1 cellular context compared by ENCODE assay signal in genomic region chr16:25257504-25257955, GRCh38.
TF ChIP-seq lines count a peak whose summit lies in the region.

TSS of gene ZKSCAN2 (minus strand) at chr16:25257845. CDS start at chr16:25257127, 718 bp downstream.

TF ChIP-seq in HepG2, 621 proteins besides CTCF, POLR2A, EP300 and RAD21 (continued from another document and continues in another):
- TF ChIP-seq KLF13 (CRISPR knock-in tag; IDR thresholded peaks at IDR 0.05) (no peak), TFDP1 (CRISPR knock-in tag; IDR thresholded peaks at IDR 0.05; ENCODE audit: borderline replicate concordance) (peak; percentile 71; the same call in 1 of the 2 replicates), ZNF891 (CRISPR knock-in tag; IDR thresholded peaks at IDR 0.05) (no peak; the same call in 1 of the 2 replicates), ZNF225 (CRISPR knock-in tag; IDR thresholded peaks at IDR 0.05) (no peak; the same call in 1 of the 2 replicates), PCBP1 (IDR thresholded peaks at IDR 0.05; ENCODE audit: borderline replicate concordance, low read depth, low read length) (no peak), PAXIP1 (CRISPR knock-in tag; conservative IDR thresholded peaks at IDR 0.05) (no peak), TEAD3 (CRISPR knock-in tag; optimal IDR thresholded peaks at IDR 0.05; ENCODE audit: borderline replicate concordance) (peak; percentile 51), PHF8 (CRISPR knock-in tag; IDR thresholded peaks at IDR 0.05) (peak; percentile 98), MXD3 (CRISPR knock-in tag; IDR thresholded peaks at IDR 0.05) (peak; percentile 90; the same call in 1 of the 2 replicates), SOX5 (CRISPR knock-in tag; IDR thresholded peaks at IDR 0.05; ENCODE audit: borderline replicate concordance) (peak; percentile 10; the same call in 1 of the 2 replicates), ZNF501 (CRISPR knock-in tag; IDR thresholded peaks at IDR 0.05) (no peak), AHR (CRISPR knock-in tag; IDR thresholded peaks at IDR 0.05) (peak; percentile 93; the same call in 1 of the 2 replicates), ZNF569 (CRISPR knock-in tag; IDR thresholded peaks at IDR 0.05; ENCODE audit: borderline replicate concordance) (no peak), ZNF879 (CRISPR knock-in tag; IDR thresholded peaks at IDR 0.05) (no peak), FOXA1 (IDR thresholded peaks at IDR 0.05) (no peak), FOXA1 (CRISPR knock-in tag; IDR thresholded peaks at IDR 0.05) (no peak), AGO1 (IDR thresholded peaks at IDR 0.05; ENCODE audit: low read depth, low read length, poor library complexity, severe bottlenecking) (no peak), TOPORS (CRISPR knock-in tag; IDR thresholded peaks at IDR 0.05) (no peak), ZNF468 (CRISPR knock-in tag; IDR thresholded peaks at IDR 0.05) (peak; percentile 52; the same call in 1 of the 2 replicates), ZNF615 (CRISPR knock-in tag; IDR thresholded peaks at IDR 0.05; ENCODE audit: borderline replicate concordance) (no peak), PREB (CRISPR knock-in tag; IDR thresholded peaks at IDR 0.05) (no peak), SNAI1 (CRISPR knock-in tag; IDR thresholded peaks at IDR 0.05; ENCODE audit: borderline replicate concordance) (no peak), ZNF121 (CRISPR knock-in tag; IDR thresholded peaks at IDR 0.05) (peak; percentile 7; the same call in 1 of the 2 replicates), ZFP36L1 (CRISPR knock-in tag; IDR thresholded peaks at IDR 0.05) (peak; percentile 14; the same call in 1 of the 2 replicates), ZBTB42 (CRISPR knock-in tag; IDR thresholded peaks at IDR 0.05) (no peak), TRIM24 (CRISPR knock-in tag; IDR thresholded peaks at IDR 0.05) (no peak), ZNF607 (CRISPR knock-in tag; IDR thresholded peaks at IDR 0.05; ENCODE audit: borderline replicate concordance) (peak; percentile 80), HMGXB3 (CRISPR knock-in tag; IDR thresholded peaks at IDR 0.05; ENCODE audit: borderline replicate concordance) (no peak), FIP1L1 (IDR thresholded peaks at IDR 0.05; ENCODE audit: borderline replicate concordance, insufficient read depth, low read depth, low read length) (no peak), DMTF1 (CRISPR knock-in tag; IDR thresholded peaks at IDR 0.05) (no peak), MIER3 (CRISPR knock-in tag; IDR thresholded peaks at IDR 0.05; ENCODE audit: borderline replicate concordance) (no peak), NFATC3 (CRISPR knock-in tag; IDR thresholded peaks at IDR 0.05) (no peak), ZNF275 (CRISPR knock-in tag; IDR thresholded peaks at IDR 0.05; ENCODE audit: borderline replicate concordance) (no peak; the same call in none of the 2 replicates), JDP2 (CRISPR knock-in tag; IDR thresholded peaks at IDR 0.05; ENCODE audit: borderline replicate concordance) (no peak), CCDC6 (CRISPR knock-in tag; IDR thresholded peaks at IDR 0.05) (peak; percentile 94; the same call in 1 of the 2 replicates), ZNF644 (CRISPR knock-in tag; IDR thresholded peaks at IDR 0.05; ENCODE audit: low read depth) (no peak), TBX3 (IDR thresholded peaks at IDR 0.05; ENCODE audit: borderline replicate concordance) (no peak), ZNF614 (CRISPR knock-in tag; IDR thresholded peaks at IDR 0.05; ENCODE audit: borderline replicate concordance) (peak; percentile 16; the same call in 1 of the 2 replicates), SUZ12 (IDR thresholded peaks at IDR 0.05; ENCODE audit: low read depth, low read length) (no peak), ZNF577 (CRISPR knock-in tag; IDR thresholded peaks at IDR 0.05; ENCODE audit: borderline replicate concordance, low read depth) (no peak), ZNF7 (CRISPR knock-in tag; IDR thresholded peaks at IDR 0.05) (no peak), JUN (CRISPR knock-in tag; IDR thresholded peaks at IDR 0.05) (no peak), SMC3 (IDR thresholded peaks at IDR 0.05; ENCODE audit: low read length) (no peak), NFE2L1 (CRISPR knock-in tag; IDR thresholded peaks at IDR 0.05; ENCODE audit: borderline replicate concordance) (no peak), ZNF138 (CRISPR knock-in tag; IDR thresholded peaks at IDR 0.05; ENCODE audit: low read depth) (peak; percentile 86; the same call in 1 of the 2 replicates), ZNF672 (CRISPR knock-in tag; IDR thresholded peaks at IDR 0.05) (no peak), NFIB (CRISPR knock-in tag; IDR thresholded peaks at IDR 0.05; ENCODE audit: borderline replicate concordance) (no peak), NCOA5 (CRISPR knock-in tag; IDR thresholded peaks at IDR 0.05) (no peak), ZBTB39 (CRISPR knock-in tag; IDR thresholded peaks at IDR 0.05) (no peak), ZSCAN12 (CRISPR knock-in tag; IDR thresholded peaks at IDR 0.05) (peak; percentile 97), ELF1 (CRISPR knock-in tag; IDR thresholded peaks at IDR 0.05) (peak; percentile 40; the same call in 1 of the 2 replicates)
